Comparison of ENCODE assay signal across 22 cellular contexts in the genomic region with DNA sequence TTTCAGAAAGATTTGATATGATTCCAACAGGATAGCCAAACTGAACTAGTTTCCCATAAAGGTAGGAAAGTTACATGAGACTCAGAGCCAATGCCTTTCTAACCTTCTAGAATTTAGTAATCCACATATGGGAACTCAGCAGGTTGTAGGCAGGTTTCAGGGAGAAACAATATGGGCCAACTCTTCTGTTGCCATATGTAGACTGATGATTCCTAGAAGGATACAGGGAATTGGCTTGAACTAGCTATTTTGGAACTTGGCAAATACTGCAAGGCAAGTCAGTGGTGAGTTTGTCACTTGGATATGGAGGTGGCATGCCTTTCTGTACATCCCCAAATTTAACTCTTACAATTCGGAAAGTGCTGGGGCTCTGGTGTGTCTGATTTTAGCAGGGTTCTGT.
"Had no signal": no experiment of that assay in that cellular context is flagged by ENCODE, and none has a peak within 500 bp of the region (broad histone marks: within the 10 kb centered on the region; RNA-seq: fewer than 3 reads in every experiment).

No MANE protein-coding gene starts in this region.

- H3K4me1 ChIP-seq: left lung, pancreas, thyroid gland, vagina had no signal

- DNase-seq: effector CD4-positive, alpha-beta T cell; foreskin fibroblast; gastrocnemius medialis; head of caudate nucleus; left cardiac atrium; left lung; mesendoderm; naive thymus-derived CD4-positive, alpha-beta T cell; occipital lobe; pancreas; stimulated activated CD4-positive, alpha-beta T cell treated with anti-CD3 and anti-CD28 coated beads, Interleukin-12 subunit alpha, Interleukin-12 subunit beta, amount 100 ng/mL, for 4 hours; stimulated activated CD4-positive, alpha-beta T cell treated with anti-CD3 and anti-CD28 coated beads, Interleukin-1b, Interleukin-23, amount 100 ng/mL, for 48 hours; stimulated activated CD4-positive, alpha-beta T cell treated with anti-CD3 and anti-CD28 coated beads, Interleukin-4, amount 100 ng/mL, for 1 hour; stimulated activated CD8-positive, alpha-beta memory T cell treated with anti-CD3 and anti-CD28 coated beads, Interleukin-4, amount 100 ng/mL, for 48 hours; stimulated activated naive CD4-positive, alpha-beta T cell; stimulated activated naive CD8-positive, alpha-beta T cell treated with anti-CD3 and anti-CD28 coated beads, Interleukin-15, amount 100 ng/mL, for 72 hours; thyroid gland; trophoblast cell had no signal

- H3K4me3 ChIP-seq: dorsolateral prefrontal cortex, gastrocnemius medialis, left lung, pancreas, smooth muscle cell, thyroid gland, vagina had no signal

- H3K27ac Mint-ChIP-seq: progenitor cell of endocrine pancreas; stimulated activated naive CD8-positive, alpha-beta T cell treated with anti-CD3 and anti-CD28 coated beads, Interleukin-15, amount 100 ng/mL, for 72 hours had no signal

- H3K27me3 ChIP-seq: dorsolateral prefrontal cortex, gastrocnemius medialis, left lung, pancreas, thyroid gland, vagina had no signal

- H3K4me1 Mint-ChIP-seq: stimulated activated naive CD8-positive, alpha-beta T cell treated with anti-CD3 and anti-CD28 coated beads, Interleukin-15, amount 100 ng/mL, for 72 hours had no signal

- H3K27me3 Mint-ChIP-seq: naive thymus-derived CD4-positive, alpha-beta T cell; progenitor cell of endocrine pancreas; stimulated activated naive CD8-positive, alpha-beta T cell treated with anti-CD3 and anti-CD28 coated beads, Interleukin-15, amount 100 ng/mL, for 72 hours had no signal

- H3K9me3 ChIP-seq: gastrocnemius medialis, left lung, pancreas, thyroid gland, vagina had no signal

- H3K27ac ChIP-seq: left lung, pancreas, thyroid gland, vagina had no signal

- H3K4me3 Mint-ChIP-seq: naive thymus-derived CD4-positive, alpha-beta T cell; stimulated activated naive CD8-positive, alpha-beta T cell treated with anti-CD3 and anti-CD28 coated beads, Interleukin-15, amount 100 ng/mL, for 72 hours had no signal

- ATAC-seq: left lung; naive thymus-derived CD4-positive, alpha-beta T cell; stimulated activated naive CD8-positive, alpha-beta T cell treated with anti-CD3 and anti-CD28 coated beads, Interleukin-15, amount 100 ng/mL, for 72 hours had no signal

- H3K9me3 Mint-ChIP-seq: naive thymus-derived CD4-positive, alpha-beta T cell; stimulated activated naive CD8-positive, alpha-beta T cell treated with anti-CD3 and anti-CD28 coated beads, Interleukin-15, amount 100 ng/mL, for 72 hours had no signal
